19 cellular contexts compared by ENCODE assay signal in the genomic region with DNA sequence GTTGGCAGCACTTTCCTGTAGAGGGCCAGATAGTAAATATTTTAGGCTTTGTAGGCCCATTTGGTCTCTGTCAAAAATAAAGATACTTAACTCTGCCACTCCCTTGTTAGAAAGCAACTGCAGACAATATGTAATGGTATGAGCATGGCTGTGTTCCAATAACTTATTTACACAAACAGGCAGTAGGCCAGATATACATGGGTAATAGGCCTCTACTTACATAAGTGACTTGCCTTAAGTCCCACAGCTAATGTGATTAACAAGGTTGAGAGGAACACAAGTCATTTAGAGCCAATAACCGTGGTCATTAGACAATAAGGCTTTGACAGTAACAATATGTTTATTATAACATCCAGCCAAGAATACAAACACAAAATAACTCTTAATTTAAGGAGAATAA. TPM values are rescaled to one million over a fixed set of nuclear protein-coding genes. Genes with fewer than 3 reads are reported as not detected.
DNase-seq lines count a peak whose midpoint lies in the region; ATAC-seq, FAIRE-seq and TF ChIP-seq lines count a peak whose summit lies in the region.
"Had no signal": no experiment of that assay in that cellular context is flagged by ENCODE, and none has a peak within 500 bp of the region (broad histone marks: within the 10 kb centered on the region; RNA-seq: fewer than 3 reads in every experiment).

No MANE protein-coding gene starts in this region.

- H3K27ac ChIP-seq in endothelial cell of umbilical vein (ENCODE audit: insufficient read depth, low read depth, low read length) (no peak overlapping the region), skeletal muscle tissue (ENCODE audit: low read depth, low read length) (peak overlapping the region; percentile 29)
- H3K27ac ChIP-seq: breast epithelium, uterus had no signal

- H3K4me1 ChIP-seq in endothelial cell of umbilical vein (ENCODE audit: control insufficient read depth, extremely low read depth, insufficient read depth, low read length) (no peaks in the 10 kb centered on the region), skeletal muscle tissue (ENCODE audit: control insufficient read depth in 3 of 3, insufficient read depth in 3 of 3, low read length in 3 of 3) (peaks cover 0 to 15% (median 6%) of the 10 kb centered on the region in 3 donors)
- H3K4me1 ChIP-seq: breast epithelium, uterus had no signal

- POLR2A ChIA-PET in endothelial cell of umbilical vein (lab: Charles Lee): no interaction called here

- no peak for TF ChIP-seq CTCF in endothelial cell of umbilical vein (IDR thresholded peaks at IDR 0.05; ENCODE audit: extremely low read depth in 1 of 2, insufficient read depth in 1 of 2, low read depth in 1 of 2, low read length in 2 of 2)

- CTCF ChIA-PET in endothelial cell of umbilical vein (lab: Charles Lee): interaction anchor here (1.0 kb wide), 1 partner anchor 129 kb away, joined by 4 read pairs; no protein-coding TSS in a partner anchor

- H3K9me3 ChIP-seq in endothelial cell of umbilical vein (replicated peaks; ENCODE audit: control insufficient read depth, insufficient read depth, low read length): no peaks in the 10 kb centered on the region
- H3K9me3 ChIP-seq in skeletal muscle tissue (ENCODE audit: control insufficient read depth in 3 of 3, low read length in 3 of 3): no peaks in the 10 kb centered on the region
- H3K9me3 ChIP-seq: breast epithelium, uterus had no signal

- H3K9ac ChIP-seq in endothelial cell of umbilical vein (replicated peaks; ENCODE audit: extremely low read depth, insufficient read depth, low read length) (no peak overlapping the region), skeletal muscle tissue (ENCODE audit: low read depth in 1 of 3, low read length in 3 of 3) (no peak overlapping the region)

- intact Hi-C loops in endothelial cell of umbilical vein (cut with micrococcal nuclease): no loop called here

- no peaks in the 10 kb centered on the region for H3K79me2 ChIP-seq in endothelial cell of umbilical vein (ENCODE audit: control insufficient read depth, insufficient read depth, low read length)

- TF ChIP-seq POLR2A in endothelial cell of umbilical vein (IDR thresholded peaks at IDR 0.05; ENCODE audit: low read depth, low read length): no peak

- H3K36me3 ChIP-seq in endothelial cell of umbilical vein (ENCODE audit: control insufficient read depth in 2 of 2, extremely low read depth in 1 of 2, insufficient read depth in 2 of 2, low read length in 2 of 2): peaks cover 22 to 30% of the 10 kb centered on the region in 2 experiments
- peaks cover 21 to 75% (median 69%) of the 10 kb centered on the region in 3 donors for H3K36me3 ChIP-seq in skeletal muscle tissue (ENCODE audit: control insufficient read depth in 3 of 3, insufficient read depth in 3 of 3, low read length in 3 of 3)
- H3K36me3 ChIP-seq: uterus had no signal

- H2AFZ ChIP-seq in endothelial cell of umbilical vein (ENCODE audit: low read depth, low read length): no peak overlapping the region

- H3K9me1 ChIP-seq in endothelial cell of umbilical vein (replicated peaks; ENCODE audit: control insufficient read depth, extremely low read depth, insufficient read depth, low read length): no peaks in the 10 kb centered on the region

- H3K4me3 ChIP-seq in endothelial cell of umbilical vein (replicated peaks in 1 of 3; ENCODE audit: insufficient read depth in 1 of 3, low read depth in 1 of 3, low read length in 3 of 3) (no peak overlapping the region), skeletal muscle tissue (ENCODE audit: low read length in 3 of 3) (no peak overlapping the region)
- H3K4me3 ChIP-seq: breast epithelium, skin epidermis, uterus had no signal

- BruUV-seq in endothelial cell of umbilical vein (replicated peaks; lab: Mats Ljungman, UMichigan): no TSS peak

- no peaks in the 10 kb centered on the region for H3K27me3 ChIP-seq in endothelial cell of umbilical vein (ENCODE audit: control insufficient read depth in 2 of 2, insufficient read depth in 2 of 2, low read length in 2 of 2)
- H3K27me3 ChIP-seq in skeletal muscle tissue (ENCODE audit: control insufficient read depth in 3 of 3, insufficient read depth in 3 of 3, low read length in 3 of 3): no peaks in the 10 kb centered on the region
- H3K27me3 ChIP-seq: breast epithelium, uterus had no signal

- H3K4me2 ChIP-seq in endothelial cell of umbilical vein (ENCODE audit: insufficient read depth, low read length): no peak overlapping the region

- H4K20me1 ChIP-seq in endothelial cell of umbilical vein (replicated peaks; ENCODE audit: control insufficient read depth, extremely low read depth, insufficient read depth, low read length): no peaks in the 10 kb centered on the region

- dilution Hi-C loops in endothelial cell of umbilical vein (cut with MboI; ENCODE audit: extremely low pct_ligation_motif_present, low sequenced_read_pairs): no loop called here

- peak; percentile 8 for FAIRE-seq in endothelial cell of umbilical vein (lab: Jason Lieb, UNC)

- DNase-seq in NCI-H748 (lab: John Stamatoyannopoulos, UW; ENCODE audit: unreplicated experiment) (peak; percentile 8), NCI-H748 treated with DMSO at 0.1 percent for 48 hours (lab: John Stamatoyannopoulos, UW) (no peak), NCI-H69 (lab: John Stamatoyannopoulos, UW) (peak; percentile 22), endothelial cell of umbilical vein (ENCODE audit: low read depth, low spot score) (no peak)
- DNase-seq: C1 segment of cervical spinal cord; dermis blood vessel endothelial cell; HFFc6; kidney glomerular epithelial cell; mesendoderm; NCI-H1048; stimulated activated CD4-positive, alpha-beta T cell treated with anti-CD3 and anti-CD28 coated beads, Interleukin-4, amount 100 ng/mL, for 1 hour; uterus had no signal

- no peak for ATAC-seq in HG03342 (IDR thresholded peaks at IDR 0.05; ENCODE audit: unreplicated experiment)
- no peak for ATAC-seq in GM21367 (IDR thresholded peaks at IDR 0.05; ENCODE audit: unreplicated experiment)
- ATAC-seq in GM18909 (IDR thresholded peaks at IDR 0.05; ENCODE audit: poor library complexity, unreplicated experiment): no peak
- ATAC-seq: activated T-helper 17 cell treated with anti-CD3 and anti-CD28 coated beads, Interleukin-2, amount 50 U/mL, for 72 hours had no signal

TF ChIP-seq in endothelial cell of umbilical vein, 7 proteins besides CTCF, POLR2A, EP300 and RAD21:
- TF ChIP-seq FOS (IDR thresholded peaks at IDR 0.05; ENCODE audit: borderline replicate concordance, insufficient read depth, low read length) (no peak), POLR2AphosphoS5 (IDR thresholded peaks at IDR 0.05; ENCODE audit: insufficient read depth, low read depth, low read length) (no peak), GATA2 (IDR thresholded peaks at IDR 0.05; ENCODE audit: insufficient read depth, insufficient read length, low read depth, low read length) (no peak), JUN (IDR thresholded peaks at IDR 0.05; ENCODE audit: borderline replicate concordance, insufficient read depth, insufficient read length, low read depth) (no peak), EZH2 (IDR thresholded peaks at IDR 0.05; ENCODE audit: borderline replicate concordance, low read depth, low read length, severe bottlenecking) (no peak)
- TF ChIP-seq, protein P1, sequence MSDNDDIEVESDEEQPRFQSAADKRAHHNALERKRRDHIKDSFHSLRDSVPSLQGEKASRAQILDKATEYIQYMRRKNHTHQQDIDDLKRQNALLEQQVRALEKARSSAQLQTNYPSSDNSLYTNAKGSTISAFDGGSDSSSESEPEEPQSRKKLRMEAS (IDR thresholded peaks at IDR 0.05; ENCODE audit: insufficient read depth, insufficient read length): no peak

RNA-seq across cellular contexts. Expression of a gene that starts 17.4 kb away (rescaled TPM):
- total RNA-seq in endothelial cell of umbilical vein: 212 and 213 TPM in 2 replicates
- polyA plus RNA-seq in endothelial cell of umbilical vein: 65.1 and 102 TPM in 2 replicates
- 146 and 166 TPM in 2 replicates for polyA plus RNA-seq in endothelial cell of umbilical vein (2011; cell fraction: cytosol; rRNA removed)
- 109 and 142 TPM in 2 replicates for polyA plus RNA-seq in endothelial cell of umbilical vein (2011; cell fraction: nucleus; rRNA removed)
- 279 and 365 TPM in 2 replicates for polyA plus RNA-seq in endothelial cell of umbilical vein (2012)
- 76.1 and 89.5 TPM in 2 replicates for polyA minus RNA-seq in endothelial cell of umbilical vein
- 145 TPM for polyA minus RNA-seq in endothelial cell of umbilical vein (2011; cell fraction: cytosol; rRNA and poly(A)+ RNA removed)
- 52.2 and 62.6 TPM in 2 replicates for polyA minus RNA-seq in endothelial cell of umbilical vein (2011; cell fraction: nucleus; rRNA and poly(A)+ RNA removed)
- total RNA-seq in skeletal muscle tissue: 176 TPM

RNA-seq across cellular contexts. Expression of a gene that starts 31.5 kb away (rescaled TPM):
- total RNA-seq in endothelial cell of umbilical vein (29.3 and 31.3 TPM in 2 replicates), skeletal muscle tissue (17.2 TPM)
- 4.0 and 5.9 TPM in 2 replicates for polyA plus RNA-seq in endothelial cell of umbilical vein
- polyA plus RNA-seq in endothelial cell of umbilical vein (2011; cell fraction: cytosol; rRNA removed): 12.8 TPM in 2 replicates
- 27.1 and 38.2 TPM in 2 replicates for polyA plus RNA-seq in endothelial cell of umbilical vein (2011; cell fraction: nucleus; rRNA removed)
- 22.7 and 31.6 TPM in 2 replicates for polyA plus RNA-seq in endothelial cell of umbilical vein (2012)
- 10.8 and 11.6 TPM in 2 replicates for polyA minus RNA-seq in endothelial cell of umbilical vein
- 11.1 TPM for polyA minus RNA-seq in endothelial cell of umbilical vein (2011; cell fraction: cytosol; rRNA and poly(A)+ RNA removed)
- polyA minus RNA-seq in endothelial cell of umbilical vein (2011; cell fraction: nucleus; rRNA and poly(A)+ RNA removed): 14.8 and 20.9 TPM in 2 replicates

RNA-seq across cellular contexts. Expression of a gene that starts 36.9 kb away (rescaled TPM):
- total RNA-seq in endothelial cell of umbilical vein (15.8 and 16.4 TPM in 2 replicates), skeletal muscle tissue (12.5 TPM)
- polyA plus RNA-seq in endothelial cell of umbilical vein: 8.7 and 10.5 TPM in 2 replicates
- 14.2 and 16.3 TPM in 2 replicates for polyA plus RNA-seq in endothelial cell of umbilical vein (2011; cell fraction: cytosol; rRNA removed)
- 6.8 and 8.1 TPM in 2 replicates for polyA plus RNA-seq in endothelial cell of umbilical vein (2011; cell fraction: nucleus; rRNA removed)
- polyA plus RNA-seq in endothelial cell of umbilical vein (2012): 18.6 and 21.2 TPM in 2 replicates
- 8.5 and 9.1 TPM in 2 replicates for polyA minus RNA-seq in endothelial cell of umbilical vein
- 15.8 TPM for polyA minus RNA-seq in endothelial cell of umbilical vein (2011; cell fraction: cytosol; rRNA and poly(A)+ RNA removed)
- 1.9 and 4.3 TPM in 2 replicates for polyA minus RNA-seq in endothelial cell of umbilical vein (2011; cell fraction: nucleus; rRNA and poly(A)+ RNA removed)

Comparison
In these comparisons a context has a peak if more than half of its experiments do, and no peak if none do; other contexts are left out.
1. DNase-seq: peak in NCI-H748 (single experiment) and NCI-H69 (single experiment); none in NCI-H748 treated with DMSO at 0.1 percent for 48 hours (single experiment) and endothelial cell of umbilical vein (single experiment).